1 cellular context compared by ENCODE assay signal in genomic region chr17:82034371-82035011, GRCh38.
TF ChIP-seq lines count a peak whose summit lies in the region.

No MANE protein-coding gene starts in this region.

TF ChIP-seq in GM23338, 12 proteins besides CTCF, POLR2A, EP300 and RAD21 (continued from another document):
- TF ChIP-seq JUNB (IDR thresholded peaks at IDR 0.05; ENCODE audit: unreplicated experiment): no peak
- peak; percentile 17; the same call in 1 of the 2 replicates for TF ChIP-seq CREB1 (CRISPR knock-in tag; IDR thresholded peaks at IDR 0.05; ENCODE audit: low read depth)
- TF ChIP-seq EZH2phosphoT487 (IDR thresholded peaks at IDR 0.05; ENCODE audit: unreplicated experiment): no peak
- no peak for TF ChIP-seq EZH2 (IDR thresholded peaks at IDR 0.05; ENCODE audit: low read depth, unreplicated experiment)
- TF ChIP-seq ZNF114 (CRISPR knock-in tag; IDR thresholded peaks at IDR 0.05): no peak
- TF ChIP-seq ZNF462 (CRISPR knock-in tag; IDR thresholded peaks at IDR 0.05): no peak
- TF ChIP-seq REST (IDR thresholded peaks at IDR 0.05; ENCODE audit: unreplicated experiment): no peak
- no peak for TF ChIP-seq STAT1 (IDR thresholded peaks at IDR 0.05; ENCODE audit: unreplicated experiment)
- no peak for TF ChIP-seq ZNF331 (CRISPR knock-in tag; IDR thresholded peaks at IDR 0.05; ENCODE audit: low read depth)
- TF ChIP-seq NANOG (IDR thresholded peaks at IDR 0.05; ENCODE audit: borderline replicate concordance): no peak
